12 cellular contexts compared by ENCODE assay signal in genomic region chr7:106959753-106960152, GRCh38.
A peak's percentile ranks its signal among the peaks of the same experiment; 100 is the strongest.
DNase-seq lines count a peak whose midpoint lies in the region; ATAC-seq and TF ChIP-seq lines count a peak whose summit lies in the region.
"Had no signal": no experiment of that assay in that cellular context is flagged by ENCODE, and none has a peak within 500 bp of the region (broad histone marks: within the 10 kb centered on the region; RNA-seq: fewer than 3 reads in every experiment).

No MANE protein-coding gene starts in this region.

- H3K4me3 ChIP-seq in choroid plexus epithelial cell (ENCODE audit: low read depth, low read length) = no peak overlapping the region
- H3K4me3 ChIP-seq in GM23248 = no peak overlapping the region
- H3K4me3 ChIP-seq: SJSA1 had no signal

- no peaks in the 10 kb centered on the region for H3F3A ChIP-seq in GM23248 (ENCODE audit: insufficient read depth)

- H3K9me3 Mint-ChIP-seq in activated naive CD4-positive, alpha-beta T cell treated with anti-CD3 and anti-CD28 coated beads for 36 hours = no peaks in the 10 kb centered on the region
- peaks cover 3% of the 10 kb centered on the region for H3K9me3 Mint-ChIP-seq in stimulated activated memory B cell treated with anti-CD40 and anti-IgM and Interleukin-4, amounts not matched to agents 10 μg/mL and 1 μg/mL and 100 μg/mL, for 72 hours
- H3K9me3 Mint-ChIP-seq: stimulated activated naive CD8-positive, alpha-beta T cell treated with anti-CD3 and anti-CD28 coated beads, Interleukin-15, Interleukin-2, amounts not matched to agents 100 ng/mL and 50 ng/mL, for 24 hours had no signal

- no peaks in the 10 kb centered on the region for H3K36me3 ChIP-seq in GM23248 (ENCODE audit: low read depth)
- H3K36me3 ChIP-seq: SJSA1 had no signal

- TF ChIP-seq CTCF in choroid plexus epithelial cell (conservative IDR thresholded peaks at IDR 0.05; ENCODE audit: low read depth, low read length) = peak; percentile 24

- H3K27me3 ChIP-seq in GM23248 (replicated peaks; ENCODE audit: insufficient read depth) = peaks cover 6% of the 10 kb centered on the region; the same call in 1 of the 2 replicates
- H3K27me3 ChIP-seq: SJSA1 had no signal

- H3K4me1 ChIP-seq in GM23248 (ENCODE audit: insufficient read depth) = no peaks in the 10 kb centered on the region
- H3K4me1 ChIP-seq: SJSA1 had no signal

- CTCF ChIA-PET in activated naive CD4-positive, alpha-beta T cell treated with anti-CD3 and anti-CD28 coated beads for 36 hours (lab: Charles Lee) = no interaction called here

- no peaks in the 10 kb centered on the region for H3K27me3 Mint-ChIP-seq in activated naive CD4-positive, alpha-beta T cell treated with anti-CD3 and anti-CD28 coated beads for 36 hours (ENCODE audit: low read depth)
- no peaks in the 10 kb centered on the region for H3K27me3 Mint-ChIP-seq in stimulated activated memory B cell treated with anti-CD40 and anti-IgM and Interleukin-4, amounts not matched to agents 10 μg/mL and 1 μg/mL and 100 μg/mL, for 72 hours
- H3K27me3 Mint-ChIP-seq: stimulated activated naive CD8-positive, alpha-beta T cell treated with anti-CD3 and anti-CD28 coated beads, Interleukin-15, Interleukin-2, amounts not matched to agents 100 ng/mL and 50 ng/mL, for 24 hours had no signal

- no peaks in the 10 kb centered on the region for H3K9me3 ChIP-seq in GM23248 (ENCODE audit: low read depth)
- H3K9me3 ChIP-seq: SJSA1 had no signal

- in situ Hi-C loops in GM23248 (cut with MboI) = no loop called here

- H3K4me3 Mint-ChIP-seq in activated naive CD4-positive, alpha-beta T cell treated with anti-CD3 and anti-CD28 coated beads for 36 hours = no peak overlapping the region
- H3K4me3 Mint-ChIP-seq in stimulated activated memory B cell treated with anti-CD40 and anti-IgM and Interleukin-4, amounts not matched to agents 10 μg/mL and 1 μg/mL and 100 μg/mL, for 72 hours = no peak overlapping the region
- H3K4me3 Mint-ChIP-seq: CD4-positive, CD25-positive, alpha-beta regulatory T cell; stimulated activated naive CD8-positive, alpha-beta T cell treated with anti-CD3 and anti-CD28 coated beads, Interleukin-15, Interleukin-2, amounts not matched to agents 100 ng/mL and 50 ng/mL, for 24 hours had no signal

- no peaks in the 10 kb centered on the region for H3K36me3 Mint-ChIP-seq in activated naive CD4-positive, alpha-beta T cell treated with anti-CD3 and anti-CD28 coated beads for 36 hours (ENCODE audit: low read depth)
- no peaks in the 10 kb centered on the region for H3K36me3 Mint-ChIP-seq in stimulated activated memory B cell treated with anti-CD40 and anti-IgM and Interleukin-4, amounts not matched to agents 10 μg/mL and 1 μg/mL and 100 μg/mL, for 72 hours
- H3K36me3 Mint-ChIP-seq: CD4-positive, CD25-positive, alpha-beta regulatory T cell had no signal

- DNase-seq in activated naive CD4-positive, alpha-beta T cell treated with anti-CD3 and anti-CD28 coated beads for 36 hours = peak; percentile 6
- DNase-seq in activated naive CD4-positive, alpha-beta T cell (lab: John Stamatoyannopoulos, UW) = no peak
- DNase-seq in HT-29 (ENCODE audit: low spot score) (peak; percentile 26), choroid plexus epithelial cell (ENCODE audit: low read depth) (no peak), GM23248 (no peak), NCI-H1436 (lab: John Stamatoyannopoulos, UW) (no peak), NCI-H1092 (lab: John Stamatoyannopoulos, UW) (no peak)
- DNase-seq: CD4-positive, CD25-positive, alpha-beta regulatory T cell; kidney had no signal

- H3K4me2 ChIP-seq in GM23248 (ENCODE audit: unreplicated experiment) = no peak overlapping the region

- no peak overlapping the region for H3K9ac ChIP-seq in GM23248

- 42 to 55% methylated on average over 2 of the region's 2 CpGs for WGBS in GM23248 (ENCODE audit: low coverage in 1 of 2, low lambda C conversion rate in 2 of 2, missing lambda C conversion rate in 2 of 2), 2 experiments

- ATAC-seq in stimulated activated memory B cell treated with anti-CD40 and anti-IgM and Interleukin-4, amounts not matched to agents 10 μg/mL and 1 μg/mL and 100 μg/mL, for 72 hours = peak; percentile 67

- H3K27ac ChIP-seq in GM23248 = no peak overlapping the region
- H3K27ac ChIP-seq: SJSA1 had no signal

- no peaks in the 10 kb centered on the region for H3K4me1 Mint-ChIP-seq in activated naive CD4-positive, alpha-beta T cell treated with anti-CD3 and anti-CD28 coated beads for 36 hours (ENCODE audit: low read depth)
- H3K4me1 Mint-ChIP-seq in stimulated activated memory B cell treated with anti-CD40 and anti-IgM and Interleukin-4, amounts not matched to agents 10 μg/mL and 1 μg/mL and 100 μg/mL, for 72 hours = peaks cover 6% of the 10 kb centered on the region
- H3K4me1 Mint-ChIP-seq: CD4-positive, CD25-positive, alpha-beta regulatory T cell had no signal

- no peak overlapping the region for H3K27ac Mint-ChIP-seq in activated naive CD4-positive, alpha-beta T cell treated with anti-CD3 and anti-CD28 coated beads for 36 hours
- H3K27ac Mint-ChIP-seq in stimulated activated memory B cell treated with anti-CD40 and anti-IgM and Interleukin-4, amounts not matched to agents 10 μg/mL and 1 μg/mL and 100 μg/mL, for 72 hours = no peak overlapping the region
- H3K27ac Mint-ChIP-seq: CD4-positive, CD25-positive, alpha-beta regulatory T cell; stimulated activated naive CD8-positive, alpha-beta T cell treated with anti-CD3 and anti-CD28 coated beads, Interleukin-15, Interleukin-2, amounts not matched to agents 100 ng/mL and 50 ng/mL, for 24 hours had no signal

- no peaks in the 10 kb centered on the region for H3K9me2 ChIP-seq in GM23248 (ENCODE audit: insufficient read depth)

- H4K20me1 ChIP-seq in GM23248 (ENCODE audit: insufficient read depth) = no peaks in the 10 kb centered on the region

- no peak overlapping the region for H2AFZ ChIP-seq in GM23248

- no peaks in the 10 kb centered on the region for H3K79me2 ChIP-seq in GM23248 (ENCODE audit: insufficient read depth)

- intact Hi-C loops in activated naive CD4-positive, alpha-beta T cell treated with anti-CD3 and anti-CD28 coated beads for 36 hours (cut with micrococcal nuclease) = no loop called here

Comparison
In these comparisons a context has a peak if more than half of its experiments do, and no peak if none do; other contexts are left out.
1. DNase-seq: peak in activated naive CD4-positive, alpha-beta T cell treated with anti-CD3 and anti-CD28 coated beads for 36 hours (single experiment) and HT-29 (single experiment); none in activated naive CD4-positive, alpha-beta T cell (0 of 4), choroid plexus epithelial cell (single experiment), GM23248 (single experiment), NCI-H1436 (single experiment) and NCI-H1092 (single experiment).